20 cellular contexts compared by ENCODE assay signal in genomic region chr20:24833592-24833991, GRCh38.
DNase-seq lines count a peak whose midpoint lies in the region; ATAC-seq lines count a peak whose summit lies in the region.
"Had no signal": no experiment of that assay in that cellular context is flagged by ENCODE, and none has a peak within 500 bp of the region (broad histone marks: within the 10 kb centered on the region; RNA-seq: fewer than 3 reads in every experiment).

No MANE protein-coding gene starts in this region.

- H3K4me1 ChIP-seq in BLaER1, result peaks cover 42% of the 10 kb centered on the region
- H3K4me1 ChIP-seq: A549, BE2C had no signal

- peaks cover 3% of the 10 kb centered on the region for H3K4me1 Mint-ChIP-seq in activated CD8-positive, alpha-beta T cell treated with anti-CD3 and anti-CD28 coated beads, Interleukin-2, amount 10 ng/mL, durations not matched to agents 7 days and 5 days (ENCODE audit: low read depth)
- H3K4me1 Mint-ChIP-seq: CD4-positive, alpha-beta memory T cell had no signal

- no peak overlapping the region for H3K9ac ChIP-seq in BLaER1

- ATAC-seq in activated CD8-positive, alpha-beta T cell treated with anti-CD3 and anti-CD28 coated beads, Interleukin-2, amount 10 ng/mL, durations not matched to agents 7 days and 5 days, result no peak
- ATAC-seq: A549, GM23338, HCT116 had no signal

- H3K27me3 ChIP-seq in BLaER1, result no peaks in the 10 kb centered on the region
- H3K27me3 ChIP-seq: BE2C had no signal

- H3K27me3 Mint-ChIP-seq in activated CD8-positive, alpha-beta T cell treated with anti-CD3 and anti-CD28 coated beads, Interleukin-2, amount 10 ng/mL, durations not matched to agents 7 days and 5 days (ENCODE audit: low read depth), result peaks cover 2% of the 10 kb centered on the region

- no peak overlapping the region for H3K4me3 Mint-ChIP-seq in activated CD8-positive, alpha-beta T cell treated with anti-CD3 and anti-CD28 coated beads, Interleukin-2, amount 10 ng/mL, durations not matched to agents 7 days and 5 days
- H3K4me3 Mint-ChIP-seq: CD4-positive, alpha-beta memory T cell; GM23338; H9 had no signal

- POLR2A ChIA-PET in activated CD8-positive, alpha-beta T cell treated with anti-CD3 and anti-CD28 coated beads, Interleukin-2, amount 10 ng/mL, durations not matched to agents 7 days and 5 days (lab: Charles Lee), result no interaction called here

- H3K4me3 ChIP-seq in BLaER1, result no peak overlapping the region
- H3K4me3 ChIP-seq: A549, GM23338 had no signal

- no peak overlapping the region for H3K27ac ChIP-seq in BLaER1
- H3K27ac ChIP-seq: A549 had no signal

- H3K36me3 ChIP-seq in BLaER1, result no peaks in the 10 kb centered on the region
- H3K36me3 ChIP-seq: BE2C had no signal

- no peaks in the 10 kb centered on the region for H3K9me3 Mint-ChIP-seq in activated CD8-positive, alpha-beta T cell treated with anti-CD3 and anti-CD28 coated beads, Interleukin-2, amount 10 ng/mL, durations not matched to agents 7 days and 5 days (ENCODE audit: insufficient read depth)
- H3K9me3 Mint-ChIP-seq: H9 had no signal

- H3K27ac Mint-ChIP-seq in activated CD8-positive, alpha-beta T cell treated with anti-CD3 and anti-CD28 coated beads, Interleukin-2, amount 10 ng/mL, durations not matched to agents 7 days and 5 days, result no peak overlapping the region
- H3K27ac Mint-ChIP-seq: GM23338, H9 had no signal

- H3K36me3 Mint-ChIP-seq in activated CD8-positive, alpha-beta T cell treated with anti-CD3 and anti-CD28 coated beads, Interleukin-2, amount 10 ng/mL, durations not matched to agents 7 days and 5 days (ENCODE audit: low read depth), result no peaks in the 10 kb centered on the region
- H3K36me3 Mint-ChIP-seq: CD4-positive, alpha-beta memory T cell had no signal

- H4K20me1 ChIP-seq in BLaER1, result no peaks in the 10 kb centered on the region

- peak; percentile 1 for DNase-seq in 8988T
- peak; percentile 24 for DNase-seq in islet precursor cell
- DNase-seq in activated CD8-positive, alpha-beta T cell treated with anti-CD3 and anti-CD28 coated beads, Interleukin-2, amount 10 ng/mL, durations not matched to agents 7 days and 5 days, result no peak
- DNase-seq in iPS-NIHi7 (ENCODE audit: extremely low spot score), result no peak
- no peak for DNase-seq in RPMI8226
- DNase-seq: ACHN; AML-193; BE2C; C1 segment of cervical spinal cord; Calu3; CD4-positive, alpha-beta memory T cell; COR-L47; DMS53; DMS79 treated with DMSO at 0.1 percent for 48 hours; GF-D8; H9 had no signal

- peaks cover 7% of the 10 kb centered on the region; the same call in 1 of the 2 replicates for H3K9me3 ChIP-seq in BLaER1
- H3K9me3 ChIP-seq: A549, BE2C had no signal

- CTCF ChIA-PET in activated CD8-positive, alpha-beta T cell treated with anti-CD3 and anti-CD28 coated beads, Interleukin-2, amount 10 ng/mL, durations not matched to agents 7 days and 5 days (lab: Charles Lee), result no interaction called here

- H3K4me2 ChIP-seq in BLaER1, result peak overlapping the region; percentile 3; the same call in 1 of the 2 replicates
- H3K4me2 ChIP-seq: A549, GM23338 had no signal

Comparison
In these comparisons a context has a peak if more than half of its experiments do, and no peak if none do; other contexts are left out.
1. DNase-seq: peak in 8988T (single experiment) and islet precursor cell (single experiment); none in activated CD8-positive, alpha-beta T cell treated with anti-CD3 and anti-CD28 coated beads, Interleukin-2, amount 10 ng/mL, durations not matched to agents 7 days and 5 days (single experiment), iPS-NIHi7 (single experiment) and RPMI8226 (single experiment).